In genomic region chr2:182447843-182448242, GRCh38 we compare ENCODE assay signal across 17 cellular contexts. TPM values are rescaled to one million over a fixed set of nuclear protein-coding genes. Genes with fewer than 3 reads are reported as not detected.
A peak's percentile ranks its signal among the peaks of the same experiment; 100 is the strongest.
DNase-seq lines count a peak whose midpoint lies in the region; ATAC-seq, FAIRE-seq and TF ChIP-seq lines count a peak whose summit lies in the region.
"Had no signal": no experiment of that assay in that cellular context is flagged by ENCODE, and none has a peak within 500 bp of the region (broad histone marks: within the 10 kb centered on the region; RNA-seq: fewer than 3 reads in every experiment).

No MANE protein-coding gene starts in this region.

- FAIRE-seq in A549 (lab: Jason Lieb, UNC), result peak; percentile 36
- FAIRE-seq in H54 (lab: Jason Lieb, UNC), result peak; percentile 27
- FAIRE-seq: HepG2 had no signal

- H3K36me3 Mint-ChIP-seq in activated T-helper 1 cell treated with anti-CD3 and anti-CD28 coated beads, Interleukin-12 subunit alpha, Interleukin-12 subunit beta, Interleukin-2, Interleukin-4 antibody, amounts not matched to agents 30 ng/mL and 10 ng/mL and 1 ng/mL, durations not matched to agents 14 hours and 24 hours and 36 hours (ENCODE audit: low read depth), result no peaks in the 10 kb centered on the region

- no peaks in the 10 kb centered on the region for H3K4me1 Mint-ChIP-seq in activated T-helper 1 cell treated with anti-CD3 and anti-CD28 coated beads, Interleukin-12 subunit alpha, Interleukin-12 subunit beta, Interleukin-2, Interleukin-4 antibody, amounts not matched to agents 30 ng/mL and 10 ng/mL and 1 ng/mL, durations not matched to agents 14 hours and 24 hours and 36 hours (ENCODE audit: low read depth)
- H3K4me1 Mint-ChIP-seq: central memory CD8-positive, alpha-beta T cell had no signal

- no peak overlapping the region for H3K14ac ChIP-seq in neuronal stem cell (ENCODE audit: low read length)

- H3K4me2 ChIP-seq in A549 (no peak overlapping the region), OCI-LY7 (ENCODE audit: low read length) (no peak overlapping the region), neuronal stem cell (ENCODE audit: insufficient read depth, low read length, poor library complexity, severe bottlenecking) (no peak overlapping the region)

- POLR2A ChIA-PET in A549 (lab: Yijun Ruan, JAX) (no interaction called here), OCI-LY7 (lab: Charles Lee) (no interaction called here)

- CTCF ChIA-PET in A549 (lab: Yijun Ruan, JAX), result no interaction called here
- CTCF ChIA-PET in OCI-LY7 (lab: Charles Lee; ENCODE audit: unreplicated experiment), result no interaction called here

- H3K4me1 ChIP-seq in A549 (peaks cover 17% of the 10 kb centered on the region; the same call in 2 of the 3 replicates), mesodermal cell (ENCODE audit: control insufficient read depth, insufficient read depth, low read length, poor library complexity, severe bottlenecking) (no peaks in the 10 kb centered on the region), OCI-LY7 (ENCODE audit: insufficient read depth, low read length, poor library complexity, severe bottlenecking) (no peaks in the 10 kb centered on the region), neuronal stem cell (ENCODE audit: control insufficient read depth in 2 of 2, insufficient read depth in 1 of 2, low read depth in 1 of 2, low read length in 2 of 2) (no peaks in the 10 kb centered on the region)
- H3K4me1 ChIP-seq: prostate gland had no signal

- H2AFZ ChIP-seq in OCI-LY7 (ENCODE audit: low read length) (no peak overlapping the region), neuronal stem cell (ENCODE audit: low read length) (no peak overlapping the region)

- TF ChIP-seq EP300 in A549 (IDR thresholded peaks at IDR 0.05), result no peak

- no peaks in the 10 kb centered on the region for H3K79me2 ChIP-seq in OCI-LY7 (ENCODE audit: insufficient read depth, low read depth, low read length)

- no peak overlapping the region for H3K18ac ChIP-seq in neuronal stem cell (ENCODE audit: low read length)

- H3K23ac ChIP-seq in neuronal stem cell (ENCODE audit: low read depth, low read length, poor library complexity), result no peak overlapping the region

- H3K36me3 ChIP-seq in mesodermal cell (ENCODE audit: control insufficient read depth, insufficient read depth, low read length) (no peaks in the 10 kb centered on the region), OCI-LY7 (ENCODE audit: insufficient read depth, low read length) (no peaks in the 10 kb centered on the region), neuronal stem cell (replicated peaks in 1 of 2; ENCODE audit: control insufficient read depth in 2 of 2, insufficient read depth in 2 of 2, low read length in 2 of 2) (no peaks in the 10 kb centered on the region)
- H3K36me3 ChIP-seq: heart left ventricle, prostate gland had no signal

- no peak overlapping the region for H2BK5ac ChIP-seq in neuronal stem cell (ENCODE audit: low read length)

- no peaks in the 10 kb centered on the region for H3K79me1 ChIP-seq in neuronal stem cell (ENCODE audit: low read depth, low read length)

- TF ChIP-seq POLR2A in A549 (IDR thresholded peaks at IDR 0.05; ENCODE audit: low read length) (no peak), H54 (IDR thresholded peaks at IDR 0.05; ENCODE audit: low read depth, low read length) (no peak)

- no peak overlapping the region for H2BK12ac ChIP-seq in neuronal stem cell (ENCODE audit: low read length)

- H2BK120ac ChIP-seq in neuronal stem cell (ENCODE audit: low read depth, low read length), result no peak overlapping the region

- no peak overlapping the region for H4K91ac ChIP-seq in neuronal stem cell (ENCODE audit: low read depth, low read length, poor library complexity)

- no peak overlapping the region for H3K4ac ChIP-seq in neuronal stem cell (ENCODE audit: low read length)

- H3K4me3 Mint-ChIP-seq in activated T-helper 1 cell treated with anti-CD3 and anti-CD28 coated beads, Interleukin-12 subunit alpha, Interleukin-12 subunit beta, Interleukin-2, Interleukin-4 antibody, amounts not matched to agents 30 ng/mL and 10 ng/mL and 1 ng/mL, durations not matched to agents 14 hours and 24 hours and 36 hours, result no peak overlapping the region
- H3K4me3 Mint-ChIP-seq: central memory CD8-positive, alpha-beta T cell; T-helper 2 cell treated with Interferon-gamma antibody and Interleukin-4, amounts not matched to agents 5 μg/mL and 100 μg/mL, for 36 hours had no signal

- no peak for TF ChIP-seq RAD21 in A549 (conservative IDR thresholded peaks at IDR 0.05 in 1 of 2, IDR thresholded peaks at IDR 0.05 in 1 of 2)

- H3K27me3 ChIP-seq in neuronal stem cell (ENCODE audit: control insufficient read depth in 3 of 3, insufficient read depth in 3 of 3, low read depth in 1 of 3, low read length in 3 of 3), result no peaks in the 10 kb centered on the region
- H3K27me3 ChIP-seq: heart left ventricle had no signal

- no peak overlapping the region for H3K27ac Mint-ChIP-seq in activated T-helper 1 cell treated with anti-CD3 and anti-CD28 coated beads, Interleukin-12 subunit alpha, Interleukin-12 subunit beta, Interleukin-2, Interleukin-4 antibody, amounts not matched to agents 30 ng/mL and 10 ng/mL and 1 ng/mL, durations not matched to agents 14 hours and 24 hours and 36 hours
- H3K27ac Mint-ChIP-seq: T-helper 2 cell treated with Interferon-gamma antibody and Interleukin-4, amounts not matched to agents 5 μg/mL and 100 μg/mL, for 36 hours had no signal

- no peak overlapping the region for H3K27ac ChIP-seq in A549
- peak overlapping the region; percentile 87 for H3K27ac ChIP-seq in mesodermal cell (ENCODE audit: low read depth, low read length, severe bottlenecking)
- no peak overlapping the region for H3K27ac ChIP-seq in OCI-LY7 (ENCODE audit: low read depth, low read length, poor library complexity, severe bottlenecking)
- no peak overlapping the region for H3K27ac ChIP-seq in neuronal stem cell (replicated peaks; ENCODE audit: low read length)
- H3K27ac ChIP-seq: heart left ventricle, prostate gland had no signal

- H4K8ac ChIP-seq in neuronal stem cell (ENCODE audit: low read depth, low read length), result no peak overlapping the region

- H3K9me3 ChIP-seq in A549, result no peaks in the 10 kb centered on the region
- no peaks in the 10 kb centered on the region for H3K9me3 ChIP-seq in mesodermal cell (ENCODE audit: control insufficient read depth, low read length)
- H3K9me3 ChIP-seq in OCI-LY7 (ENCODE audit: low read length), result no peaks in the 10 kb centered on the region
- H3K9me3 ChIP-seq in neuronal stem cell (replicated peaks in 1 of 2; ENCODE audit: control insufficient read depth in 2 of 2, insufficient read depth in 1 of 2, low read depth in 1 of 2, low read length in 2 of 2), result no peaks in the 10 kb centered on the region
- H3K9me3 ChIP-seq: heart left ventricle, prostate gland had no signal

- H2AK5ac ChIP-seq in neuronal stem cell (ENCODE audit: low read depth, low read length), result no peak overlapping the region

- no peaks in the 10 kb centered on the region for H4K20me1 ChIP-seq in OCI-LY7 (ENCODE audit: insufficient read depth, low read length)

- WGBS in A549 (ENCODE audit: missing lambda C conversion rate), result 70% methylated on average over 2 of the region's 2 CpGs
- 50 to 66% methylated on average over 1 to 2 of the region's 2 CpGs for WGBS in mesodermal cell (ENCODE audit: insufficient coverage in 2 of 2), 2 experiments
- no CpG with 5 or more reads among the region's 2 CpGs for WGBS in neuronal stem cell (ENCODE audit: extremely low coverage in 2 of 2, insufficient read length in 2 of 2, insufficient replicate concordance in 1 of 2), 2 donors

- peaks cover 1% of the 10 kb centered on the region for H3K27me3 Mint-ChIP-seq in activated T-helper 1 cell treated with anti-CD3 and anti-CD28 coated beads, Interleukin-12 subunit alpha, Interleukin-12 subunit beta, Interleukin-2, Interleukin-4 antibody, amounts not matched to agents 30 ng/mL and 10 ng/mL and 1 ng/mL, durations not matched to agents 14 hours and 24 hours and 36 hours (ENCODE audit: insufficient read depth)
- H3K27me3 Mint-ChIP-seq: central memory CD8-positive, alpha-beta T cell had no signal

- H3K4me3 ChIP-seq in A549 (no peak overlapping the region), choroid plexus epithelial cell (ENCODE audit: low read depth, low read length) (no peak overlapping the region), mesodermal cell (ENCODE audit: extremely low read depth, insufficient read depth, low read length, poor library complexity, severe bottlenecking) (no peak overlapping the region), OCI-LY7 (ENCODE audit: low read depth, low read length, poor library complexity, severe bottlenecking) (no peak overlapping the region), neuronal stem cell (ENCODE audit: low read length in 2 of 2) (no peak overlapping the region)
- H3K4me3 ChIP-seq: heart left ventricle, prostate gland had no signal

- BruUV-seq in OCI-LY7 (replicated peaks; lab: Mats Ljungman, UMichigan), result no TSS peak

- no peaks in the 10 kb centered on the region for H3K9me2 ChIP-seq in OCI-LY7 (ENCODE audit: insufficient read depth, low read length)

- intact Hi-C loops in activated T-helper 1 cell treated with anti-CD3 and anti-CD28 coated beads, Interleukin-12 subunit alpha, Interleukin-12 subunit beta, Interleukin-2, Interleukin-4 antibody, amounts not matched to agents 30 ng/mL and 10 ng/mL and 1 ng/mL, durations not matched to agents 14 hours and 24 hours and 36 hours (cut with micrococcal nuclease), result no loop called here
- intact Hi-C loops in OCI-LY7 (cut with micrococcal nuclease; ENCODE audit: unreplicated experiment), result no loop called here

- TF ChIP-seq CTCF in A549 (IDR thresholded peaks at IDR 0.05) (no peak), choroid plexus epithelial cell (conservative IDR thresholded peaks at IDR 0.05; ENCODE audit: low read depth, low read length) (no peak), OCI-LY7 (conservative IDR thresholded peaks at IDR 0.05; ENCODE audit: low read length) (no peak)

- no peak for ATAC-seq in A549
- ATAC-seq: HepG2 had no signal

- H3K9ac ChIP-seq in neuronal stem cell (ENCODE audit: low read depth, low read length, poor library complexity), result no peak overlapping the region

- H2BK15ac ChIP-seq in neuronal stem cell (ENCODE audit: low read length), result no peak overlapping the region

- no peak for DNase-seq in A549 (ENCODE audit: low read depth in 1 of 2, low spot score in 1 of 2)
- DNase-seq in H54 (ENCODE audit: insufficient read length, low spot score), result no peak
- peak; percentile 95 for DNase-seq in choroid plexus epithelial cell (ENCODE audit: low read depth)
- no peak for DNase-seq in activated T-helper 1 cell treated with anti-CD3 and anti-CD28 coated beads, Interleukin-12 subunit alpha, Interleukin-12 subunit beta, Interleukin-2, Interleukin-4 antibody, amounts not matched to agents 30 ng/mL and 10 ng/mL and 1 ng/mL, durations not matched to agents 14 hours and 24 hours and 36 hours (ENCODE audit: low spot score)
- DNase-seq in OCI-LY7 (ENCODE audit: low spot score), result no peak
- DNase-seq in neuronal stem cell (ENCODE audit: low spot score), result no peak
- no peak for DNase-seq in NCI-H128 (lab: John Stamatoyannopoulos, UW; ENCODE audit: unreplicated experiment)
- DNase-seq: ACHN; activated CD4-positive, alpha-beta T cell treated with anti-CD3 and anti-CD28 coated beads for 4 hours; activated naive CD4-positive, alpha-beta T cell treated with anti-CD3 and anti-CD28 coated beads, Interleukin-2, amount 50 U/mL, for 16 hours; heart left ventricle; MV-4-11 had no signal

- H3K9me3 Mint-ChIP-seq in activated T-helper 1 cell treated with anti-CD3 and anti-CD28 coated beads, Interleukin-12 subunit alpha, Interleukin-12 subunit beta, Interleukin-2, Interleukin-4 antibody, amounts not matched to agents 30 ng/mL and 10 ng/mL and 1 ng/mL, durations not matched to agents 14 hours and 24 hours and 36 hours, result no peaks in the 10 kb centered on the region
- H3K9me3 Mint-ChIP-seq: T-helper 2 cell treated with Interferon-gamma antibody and Interleukin-4, amounts not matched to agents 5 μg/mL and 100 μg/mL, for 36 hours had no signal

RNA-seq across cellular contexts. Expression of gene PDE1A, which starts 21.0 kb away (rescaled TPM):
- polyA plus RNA-seq in A549 (2011; rRNA removed) (2.7 and 3.2 TPM in 2 replicates), A549 (2017; fragmentation: RNase III; extraction: RNeasy Plus Mini Kit Qiagen cat#74134 plus additional on column Dnase treatment) (0.18 to 0.28 TPM (median 0.26 TPM) in 3 replicates)
- 0.29 and 0.30 TPM in 2 replicates for polyA plus RNA-seq in A549 (2012; cell fraction: cytosol; rRNA removed)
- polyA plus RNA-seq in A549 (2012; cell fraction: nucleus; rRNA removed), result 0.11 and 0.20 TPM in 2 replicates
- polyA minus RNA-seq in A549 (2011; rRNA and poly(A)+ RNA removed), result 2.0 and 3.5 TPM in 2 replicates
- 2.3 TPM for polyA plus RNA-seq in mesodermal cell (2013, experiment 1 of 2)
- 2.0 TPM for polyA plus RNA-seq in mesodermal cell (2013, experiment 2 of 2)
- not detected in 2 replicates for total RNA-seq in activated T-helper 1 cell treated with anti-CD3 and anti-CD28 coated beads, Interleukin-12 subunit alpha, Interleukin-12 subunit beta, Interleukin-2, Interleukin-4 antibody, amounts not matched to agents 30 ng/mL and 10 ng/mL and 1 ng/mL, durations not matched to agents 14 hours and 24 hours and 36 hours
- total RNA-seq in OCI-LY7 (2014; rRNA removed; shearing (Covaris generic)), result not detected in 2 replicates
- not detected in 2 replicates for total RNA-seq in OCI-LY7 (2022)
- polyA plus RNA-seq in neuronal stem cell (2013, experiment 1 of 2), result 0.03 TPM
- 0.04 TPM for polyA plus RNA-seq in neuronal stem cell (2013, experiment 2 of 2)
- total RNA-seq: HepG2 had no signal
- polyA plus RNA-seq: HepG2 had no signal
